Comparison of ENCODE assay signal across 16 cellular contexts in genomic region chr2:16661536-16661935, GRCh38. TPM values are rescaled to one million over a fixed set of nuclear protein-coding genes. Genes with fewer than 3 reads are reported as not detected.
DNase-seq lines count a peak whose midpoint lies in the region; ATAC-seq and TF ChIP-seq lines count a peak whose summit lies in the region.
"Had no signal": no experiment of that assay in that cellular context is flagged by ENCODE, and none has a peak within 500 bp of the region (broad histone marks: within the 10 kb centered on the region; RNA-seq: fewer than 3 reads in every experiment).

No MANE protein-coding gene starts in this region.

- TF ChIP-seq CTCF in activated B cell treated with CpG ODN at 0.5 μM for 24 hours (IDR thresholded peaks at IDR 0.05): no peak

- H3K36me3 Mint-ChIP-seq in activated B cell treated with CpG ODN at 0.5 μM for 24 hours (ENCODE audit: low read depth): peaks cover 56% of the 10 kb centered on the region
- peaks cover 10% of the 10 kb centered on the region for H3K36me3 Mint-ChIP-seq in stimulated activated memory B cell treated with anti-CD40 and anti-IgM and Interleukin-4, amounts not matched to agents 10 μg/mL and 1 μg/mL and 100 μg/mL, for 72 hours

- POLR2A ChIA-PET in activated B cell treated with CpG ODN at 0.5 μM for 24 hours (lab: Charles Lee): interaction anchor here (1.3 to 1.4 kb wide), 2 partner anchors 9 to 39 kb away, joined by 3 to 4 read pairs; no protein-coding TSS in a partner anchor

- DNase-seq in HuH-7.5 (ENCODE audit: low spot score) (peak; percentile 29), activated B cell treated with CpG ODN at 0.5 μM for 24 hours (no peak), midbrain (lab: John Stamatoyannopoulos, UW) (peak; percentile 46), inferior parietal cortex (ENCODE audit: extremely low spot score) (no peak)
- no peak for DNase-seq in activated CD8-positive, alpha-beta memory T cell treated with anti-CD3 and anti-CD28 coated beads, Interleukin-2, amount 50 U/mL, for 4 hours
- DNase-seq: COR-L47, EL, H9, KBM-7, NCI-H1436 treated with DMSO at 0.1 percent for 48 hours, NCI-H2029 treated with DMSO at 0.1 percent for 48 hours, NCI-H2171 treated with DMSO at 0.1 percent for 48 hours, NCI-H446 treated with DMSO at 0.1 percent for 48 hours had no signal

- no peaks in the 10 kb centered on the region for H3K27me3 Mint-ChIP-seq in activated B cell treated with CpG ODN at 0.5 μM for 24 hours
- no peaks in the 10 kb centered on the region for H3K27me3 Mint-ChIP-seq in stimulated activated memory B cell treated with anti-CD40 and anti-IgM and Interleukin-4, amounts not matched to agents 10 μg/mL and 1 μg/mL and 100 μg/mL, for 72 hours

- H3K27ac Mint-ChIP-seq in activated B cell treated with CpG ODN at 0.5 μM for 24 hours: peak overlapping the region; percentile 89
- H3K27ac Mint-ChIP-seq in stimulated activated memory B cell treated with anti-CD40 and anti-IgM and Interleukin-4, amounts not matched to agents 10 μg/mL and 1 μg/mL and 100 μg/mL, for 72 hours: peak overlapping the region; percentile 76
- H3K27ac Mint-ChIP-seq: H9 had no signal

- peaks cover 92% of the 10 kb centered on the region for H3K4me1 Mint-ChIP-seq in activated B cell treated with CpG ODN at 0.5 μM for 24 hours
- peaks cover 88% of the 10 kb centered on the region for H3K4me1 Mint-ChIP-seq in stimulated activated memory B cell treated with anti-CD40 and anti-IgM and Interleukin-4, amounts not matched to agents 10 μg/mL and 1 μg/mL and 100 μg/mL, for 72 hours

- ATAC-seq in activated B cell treated with CpG ODN at 0.5 μM for 24 hours (ENCODE audit: low read depth) (no peak), GM21825 (IDR thresholded peaks at IDR 0.05; ENCODE audit: unreplicated experiment) (no peak), HG03571 (IDR thresholded peaks at IDR 0.05; ENCODE audit: unreplicated experiment) (no peak)
- ATAC-seq in stimulated activated memory B cell treated with anti-CD40 and anti-IgM and Interleukin-4, amounts not matched to agents 10 μg/mL and 1 μg/mL and 100 μg/mL, for 72 hours: no peak

- intact Hi-C loops in activated B cell treated with CpG ODN at 0.5 μM for 24 hours (cut with micrococcal nuclease): no loop called here

- H3K4me3 Mint-ChIP-seq in activated B cell treated with CpG ODN at 0.5 μM for 24 hours: peak overlapping the region; percentile 41
- H3K4me3 Mint-ChIP-seq in stimulated activated memory B cell treated with anti-CD40 and anti-IgM and Interleukin-4, amounts not matched to agents 10 μg/mL and 1 μg/mL and 100 μg/mL, for 72 hours: peak overlapping the region; percentile 36
- H3K4me3 Mint-ChIP-seq: H9 had no signal

- no peaks in the 10 kb centered on the region for H3K9me3 Mint-ChIP-seq in activated B cell treated with CpG ODN at 0.5 μM for 24 hours
- H3K9me3 Mint-ChIP-seq in stimulated activated memory B cell treated with anti-CD40 and anti-IgM and Interleukin-4, amounts not matched to agents 10 μg/mL and 1 μg/mL and 100 μg/mL, for 72 hours: no peaks in the 10 kb centered on the region
- H3K9me3 Mint-ChIP-seq: H9 had no signal

- CTCF ChIA-PET in activated B cell treated with CpG ODN at 0.5 μM for 24 hours (lab: Charles Lee): no interaction called here

RNA-seq across cellular contexts. Expression of gene CYRIA, which starts 4.1 kb away (rescaled TPM):
- total RNA-seq in activated B cell treated with CpG ODN at 0.5 μM for 24 hours: 72.7 and 76.1 TPM in 2 replicates

Comparison
In these comparisons a context has a peak if more than half of its experiments do, and no peak if none do; other contexts are left out.
1. DNase-seq: peak in HuH-7.5 (single experiment) and midbrain (single experiment); none in activated B cell treated with CpG ODN at 0.5 μM for 24 hours (single experiment), activated CD8-positive, alpha-beta memory T cell treated with anti-CD3 and anti-CD28 coated beads, Interleukin-2, amount 50 U/mL, for 4 hours (single experiment) and inferior parietal cortex (single experiment).